8 cellular contexts compared by ENCODE assay signal in genomic region chr5:78008356-78008967, GRCh38.
DNase-seq lines count a peak whose midpoint lies in the region; ATAC-seq, FAIRE-seq and TF ChIP-seq lines count a peak whose summit lies in the region.

No MANE protein-coding gene starts in this region.

- H3K36me3 ChIP-seq in bronchial epithelial cell (ENCODE audit: control insufficient read depth, insufficient read depth, low read length) = no peaks in the 10 kb centered on the region
- peaks cover 4% of the 10 kb centered on the region for H3K36me3 ChIP-seq in lower lobe of right lung

- DNase-seq in AG09319 (ENCODE audit: extremely low read depth, low read depth) (peak; percentile 11), GM19240 (ENCODE audit: insufficient read length, low spot score) (peak; percentile 7), NCI-H526 (lab: John Stamatoyannopoulos, UW) (peak; percentile 7 to 58), bronchial epithelial cell (ENCODE audit: low read depth) (peak; percentile 42), lower lobe of right lung (no peak), omental fat pad (ENCODE audit: low spot score) (no peak)

- no peak for ATAC-seq in lower lobe of right lung
- no peak for ATAC-seq in omental fat pad (ENCODE audit: low FRiP score)
- ATAC-seq in GM21390 (IDR thresholded peaks at IDR 0.05; ENCODE audit: unreplicated experiment) = no peak
- ATAC-seq in GM21528 (IDR thresholded peaks at IDR 0.05; ENCODE audit: low FRiP score, unreplicated experiment) = no peak

- H3K9me3 ChIP-seq in lower lobe of right lung = no peaks in the 10 kb centered on the region

- no peaks in the 10 kb centered on the region for H3K27me3 ChIP-seq in bronchial epithelial cell (ENCODE audit: control insufficient read depth, insufficient read depth, low read length)
- H3K27me3 ChIP-seq in lower lobe of right lung (ENCODE audit: low read depth) = no peaks in the 10 kb centered on the region

- no peak for FAIRE-seq in bronchial epithelial cell (lab: Jason Lieb, UNC)

- intact Hi-C loops in lower lobe of right lung (cut with DNase I) = no loop called here

- no peak overlapping the region for H3K4me3 ChIP-seq in bronchial epithelial cell (ENCODE audit: low read depth, low read length)
- H3K4me3 ChIP-seq in lower lobe of right lung = no peak overlapping the region

- H3K27ac ChIP-seq in lower lobe of right lung = no peak overlapping the region

- peak; percentile 92 for TF ChIP-seq CTCF in AG09319 (IDR thresholded peaks at IDR 0.05; ENCODE audit: low read depth, low read length)
- TF ChIP-seq CTCF in bronchial epithelial cell (IDR thresholded peaks at IDR 0.05; ENCODE audit: insufficient read depth, low read length, severe bottlenecking) = peak; percentile 77
- TF ChIP-seq CTCF in lower lobe of right lung (IDR thresholded peaks at IDR 0.05) = peak; percentile 59
- TF ChIP-seq CTCF in omental fat pad (IDR thresholded peaks at IDR 0.05) = no peak

- H3K4me1 ChIP-seq in lower lobe of right lung = no peaks in the 10 kb centered on the region

Comparison
In these comparisons a context has a peak if more than half of its experiments do, and no peak if none do; other contexts are left out.
1. DNase-seq: peak in AG09319 (single experiment), GM19240 (single experiment), NCI-H526 (2 of 2) and bronchial epithelial cell (single experiment); none in lower lobe of right lung (single experiment) and omental fat pad (single experiment).
2. CTCF ChIP-seq: peak in AG09319 (single experiment), bronchial epithelial cell (single experiment) and lower lobe of right lung (single experiment); none in omental fat pad (0 of 3).